In the genomic region with DNA sequence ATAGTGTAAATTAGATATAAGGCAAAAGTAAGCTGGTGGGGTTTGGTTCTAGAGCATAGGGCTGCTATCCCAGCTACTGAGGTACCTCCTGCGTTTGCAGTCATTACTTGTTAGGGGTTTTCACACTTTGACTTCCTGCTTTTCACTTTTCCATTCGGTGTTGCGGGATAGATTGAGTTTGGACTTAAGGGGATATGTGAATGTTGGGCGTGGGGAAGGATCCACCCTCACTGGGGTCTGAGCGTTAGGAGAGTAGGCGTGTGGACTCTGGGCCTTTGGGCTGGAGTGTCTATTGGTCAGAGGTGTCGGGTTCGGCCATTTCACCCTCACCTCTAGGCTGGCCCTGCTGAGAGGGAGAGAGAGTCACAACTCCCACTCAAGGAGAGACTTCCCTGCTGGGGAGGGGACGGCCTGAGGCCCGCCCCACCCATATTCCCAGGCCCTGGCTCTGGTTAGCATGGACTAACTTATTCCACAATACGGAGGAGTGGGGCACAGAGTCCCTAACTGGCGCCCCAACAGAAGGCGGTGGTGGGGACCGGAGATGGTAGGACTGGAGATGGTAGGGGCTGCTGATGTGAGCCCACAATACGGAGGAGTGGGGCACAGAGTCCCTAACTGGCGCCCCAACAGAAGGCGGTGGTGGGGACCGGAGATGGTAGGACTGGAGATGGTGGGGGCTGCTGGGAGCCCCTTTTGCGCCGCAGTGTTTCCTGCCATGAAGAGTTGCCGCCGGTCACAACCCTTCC, we compare ENCODE assay signal across 9 cellular contexts. TPM values are rescaled to one million over a fixed set of nuclear protein-coding genes. Genes with fewer than 3 reads are reported as not detected.
DNase-seq lines count a peak whose midpoint lies in the region; ATAC-seq, FAIRE-seq and TF ChIP-seq lines count a peak whose summit lies in the region.
"Had no signal": no experiment of that assay in that cellular context is flagged by ENCODE, and none has a peak within 500 bp of the region (broad histone marks: within the 10 kb centered on the region; RNA-seq: fewer than 3 reads in every experiment).

No MANE protein-coding gene starts in this region.

- H3K18ac ChIP-seq in mesendoderm (ENCODE audit: low read length) = no peak overlapping the region

- no peak overlapping the region for H2BK15ac ChIP-seq in mesendoderm (replicated peaks; ENCODE audit: low read depth)

- no peak for TF ChIP-seq EP300 in upper lobe of left lung (IDR thresholded peaks at IDR 0.05)

- H3K4ac ChIP-seq in mesendoderm (ENCODE audit: low read depth, low read length) = no peak overlapping the region

- H3K36me3 Mint-ChIP-seq in activated naive CD4-positive, alpha-beta T cell treated with anti-CD3 and anti-CD28 coated beads, Interleukin-2, amount 50 U/mL, for 24 hours = peaks cover 3% of the 10 kb centered on the region
- peaks cover 5% of the 10 kb centered on the region for H3K36me3 Mint-ChIP-seq in MCF 10A (ENCODE audit: insufficient read depth, unreplicated experiment)

- no peaks in the 10 kb centered on the region for H3K9me3 ChIP-seq in upper lobe of left lung

- H3K9ac ChIP-seq in mesendoderm (ENCODE audit: low read length) = peak overlapping the region; percentile 80

- no CpG with 5 or more reads among the region's 22 CpGs for WGBS in mesendoderm (ENCODE audit: extremely low coverage, insufficient coverage, low lambda C conversion rate)
- 35 to 41% methylated on average over 18 to 22 of the region's 22 CpGs for WGBS in upper lobe of left lung, 2 donors

- no peak overlapping the region for H2AK5ac ChIP-seq in mesendoderm (ENCODE audit: low read length)

- H3K27ac Mint-ChIP-seq in activated naive CD4-positive, alpha-beta T cell treated with anti-CD3 and anti-CD28 coated beads, Interleukin-2, amount 50 U/mL, for 24 hours = peak overlapping the region; percentile 4
- H3K27ac Mint-ChIP-seq in MCF 10A (ENCODE audit: low read depth, unreplicated experiment) = no peak overlapping the region

- H4K5ac ChIP-seq in mesendoderm (ENCODE audit: low read length) = no peak overlapping the region

- no peak overlapping the region for H3K4me3 ChIP-seq in mesendoderm (ENCODE audit: low read length)
- peak overlapping the region; percentile 40 to 98 (median 94) for H3K4me3 ChIP-seq in upper lobe of left lung

- POLR2A ChIA-PET in MCF 10A (lab: Yijun Ruan, JAX) = interaction anchor here (0.7 to 1.9 kb wide), 4 partner anchors 9 to 36 kb away, joined by 3 to 9 read pairs (median 4); a partner anchor contains a TSS

- ATAC-seq in upper lobe of left lung (ENCODE audit: low FRiP score in 2 of 2) (peak in 1 of 2 donors; percentile 1), HG03045 (IDR thresholded peaks at IDR 0.05; ENCODE audit: unreplicated experiment) (no peak)

- H3K4me3 Mint-ChIP-seq in activated naive CD4-positive, alpha-beta T cell treated with anti-CD3 and anti-CD28 coated beads, Interleukin-2, amount 50 U/mL, for 24 hours = peak overlapping the region; percentile 94
- H3K4me3 Mint-ChIP-seq in MCF 10A (ENCODE audit: unreplicated experiment) = peak overlapping the region; percentile 56

- no peaks in the 10 kb centered on the region for H3K36me3 ChIP-seq in mesendoderm (ENCODE audit: control insufficient read depth, insufficient read depth, low read length)
- H3K36me3 ChIP-seq in upper lobe of left lung = peaks cover 0 to 2% (median 0%) of the 10 kb centered on the region in 4 donors

- H3K27ac ChIP-seq in mesendoderm (ENCODE audit: low read depth, low read length) = no peak overlapping the region
- H3K27ac ChIP-seq in upper lobe of left lung = no peak overlapping the region

- no peaks in the 10 kb centered on the region for H3K9me3 Mint-ChIP-seq in activated naive CD4-positive, alpha-beta T cell treated with anti-CD3 and anti-CD28 coated beads, Interleukin-2, amount 50 U/mL, for 24 hours
- no peaks in the 10 kb centered on the region for H3K9me3 Mint-ChIP-seq in MCF 10A (ENCODE audit: unreplicated experiment)

- no peak for DNase-seq in activated naive CD4-positive, alpha-beta T cell (lab: John Stamatoyannopoulos, UW)
- DNase-seq in MCF 10A (ENCODE audit: unreplicated experiment) (no peak), mesendoderm (peak; percentile 16), upper lobe of left lung (no peak), NCI-H2171 (lab: John Stamatoyannopoulos, UW) (no peak), urothelium cell line (ENCODE audit: low spot score) (no peak)

- H3K4me1 Mint-ChIP-seq in activated naive CD4-positive, alpha-beta T cell treated with anti-CD3 and anti-CD28 coated beads, Interleukin-2, amount 50 U/mL, for 24 hours = peaks cover 62% of the 10 kb centered on the region
- H3K4me1 Mint-ChIP-seq in MCF 10A (ENCODE audit: insufficient read depth, unreplicated experiment) = peaks cover 45% of the 10 kb centered on the region

- intact Hi-C loops in MCF 10A (cut with micrococcal nuclease) = no loop called here

- H2BK5ac ChIP-seq in mesendoderm (ENCODE audit: low read length) = no peak overlapping the region

- H4K8ac ChIP-seq in mesendoderm (ENCODE audit: low read depth, low read length) = no peak overlapping the region

- peak overlapping the region; percentile 85 for H3K56ac ChIP-seq in mesendoderm (ENCODE audit: low read length)

- no peak for TF ChIP-seq POLR2A in upper lobe of left lung (IDR thresholded peaks at IDR 0.05)

- H3K4me1 ChIP-seq in mesendoderm (ENCODE audit: control insufficient read depth, low read depth, low read length) (peaks cover 5% of the 10 kb centered on the region), upper lobe of left lung (peaks cover 35 to 55% (median 44%) of the 10 kb centered on the region in 4 donors)

- TF ChIP-seq CTCF in MCF 10A (IDR thresholded peaks at IDR 0.05; ENCODE audit: unreplicated experiment) = no peak
- TF ChIP-seq CTCF in upper lobe of left lung (IDR thresholded peaks at IDR 0.05) = no peak

- H3K79me2 ChIP-seq in mesendoderm (ENCODE audit: control insufficient read depth, insufficient read depth, low read length) = peaks cover 19% of the 10 kb centered on the region

- CTCF ChIA-PET in MCF 10A (lab: Yijun Ruan, JAX) = interaction anchor here (0.9 to 1.4 kb wide), 2 partner anchors 7 to 82 kb away, joined by 3 to 5 read pairs; no protein-coding TSS in a partner anchor

- no peak overlapping the region for H2BK120ac ChIP-seq in mesendoderm (ENCODE audit: low read depth, low read length)

- H3K27me3 ChIP-seq in mesendoderm (ENCODE audit: insufficient read depth, low read length, poor library complexity) (no peaks in the 10 kb centered on the region), upper lobe of left lung (no peaks in the 10 kb centered on the region)

- peaks cover 8% of the 10 kb centered on the region for H3K79me1 ChIP-seq in mesendoderm (ENCODE audit: low read length)

- H3K27me3 Mint-ChIP-seq in activated naive CD4-positive, alpha-beta T cell treated with anti-CD3 and anti-CD28 coated beads, Interleukin-2, amount 50 U/mL, for 24 hours = no peaks in the 10 kb centered on the region
- no peaks in the 10 kb centered on the region for H3K27me3 Mint-ChIP-seq in MCF 10A (ENCODE audit: insufficient read depth, unreplicated experiment)

- H3K23ac ChIP-seq in mesendoderm (ENCODE audit: low read length) = no peak overlapping the region

- no TSS peak for BruUV-seq in MCF 10A (replicated peaks; lab: Mats Ljungman, UMichigan)

- peak overlapping the region; percentile 99 for H3K4me2 ChIP-seq in mesendoderm (ENCODE audit: low read length)

- no peak for FAIRE-seq in urothelium cell line (lab: Jason Lieb, UNC)

RNA-seq across cellular contexts. Expression of a gene that starts 1.6 kb away (rescaled TPM):
- total RNA-seq in MCF 10A (2022) (29.3 TPM in 2 replicates), upper lobe of left lung (10 to 100 TPM; 22.0 to 60.3 (median 51.1) TPM)
- 55.5 TPM for polyA plus RNA-seq in mesendoderm (2013, experiment 1 of 2)
- 58.4 TPM for polyA plus RNA-seq in mesendoderm (2013, experiment 2 of 2)

RNA-seq across cellular contexts. Expression of a gene that starts 31.2 kb away (rescaled TPM):
- 32.1 and 32.6 TPM in 2 replicates for total RNA-seq in MCF 10A (2022)
- 8.3 TPM for polyA plus RNA-seq in mesendoderm (2013, experiment 1 of 2)
- polyA plus RNA-seq in mesendoderm (2013, experiment 2 of 2) = 7.6 TPM
- total RNA-seq in upper lobe of left lung = 10 to 100 TPM; 22.6 to 53.4 (median 38.2) TPM

RNA-seq across cellular contexts. Expression of a gene that starts 31.3 kb away (rescaled TPM):
- total RNA-seq in MCF 10A (2022) (42.1 and 46.4 TPM in 2 replicates), upper lobe of left lung (100 to 1,000 TPM in 1 of 6 donors, 10 to 100 TPM in 5; 28.7 to 185 (median 49.1) TPM)
- 9.3 TPM for polyA plus RNA-seq in mesendoderm (2013, experiment 1 of 2)
- polyA plus RNA-seq in mesendoderm (2013, experiment 2 of 2) = 9.0 TPM

RNA-seq across cellular contexts. Expression of a gene that starts 55.6 kb away (rescaled TPM):
- total RNA-seq in MCF 10A (2022) (not detected in 2 replicates), upper lobe of left lung (not detected)
- polyA plus RNA-seq in mesendoderm (2013, experiment 1 of 2) = not detected
- polyA plus RNA-seq in mesendoderm (2013, experiment 2 of 2) = not detected
- total RNA-seq: lower leg skin had no signal

RNA-seq across cellular contexts. Expression of a gene that starts 56.9 kb away (rescaled TPM):
- total RNA-seq in MCF 10A (2022) (not detected in 2 replicates), upper lobe of left lung (not detected)
- polyA plus RNA-seq in mesendoderm (2013, experiment 1 of 2) = not detected
- not detected for polyA plus RNA-seq in mesendoderm (2013, experiment 2 of 2)
- total RNA-seq: lower leg skin had no signal
